ENCODE assay signal across 8 cellular contexts in the genomic region with DNA sequence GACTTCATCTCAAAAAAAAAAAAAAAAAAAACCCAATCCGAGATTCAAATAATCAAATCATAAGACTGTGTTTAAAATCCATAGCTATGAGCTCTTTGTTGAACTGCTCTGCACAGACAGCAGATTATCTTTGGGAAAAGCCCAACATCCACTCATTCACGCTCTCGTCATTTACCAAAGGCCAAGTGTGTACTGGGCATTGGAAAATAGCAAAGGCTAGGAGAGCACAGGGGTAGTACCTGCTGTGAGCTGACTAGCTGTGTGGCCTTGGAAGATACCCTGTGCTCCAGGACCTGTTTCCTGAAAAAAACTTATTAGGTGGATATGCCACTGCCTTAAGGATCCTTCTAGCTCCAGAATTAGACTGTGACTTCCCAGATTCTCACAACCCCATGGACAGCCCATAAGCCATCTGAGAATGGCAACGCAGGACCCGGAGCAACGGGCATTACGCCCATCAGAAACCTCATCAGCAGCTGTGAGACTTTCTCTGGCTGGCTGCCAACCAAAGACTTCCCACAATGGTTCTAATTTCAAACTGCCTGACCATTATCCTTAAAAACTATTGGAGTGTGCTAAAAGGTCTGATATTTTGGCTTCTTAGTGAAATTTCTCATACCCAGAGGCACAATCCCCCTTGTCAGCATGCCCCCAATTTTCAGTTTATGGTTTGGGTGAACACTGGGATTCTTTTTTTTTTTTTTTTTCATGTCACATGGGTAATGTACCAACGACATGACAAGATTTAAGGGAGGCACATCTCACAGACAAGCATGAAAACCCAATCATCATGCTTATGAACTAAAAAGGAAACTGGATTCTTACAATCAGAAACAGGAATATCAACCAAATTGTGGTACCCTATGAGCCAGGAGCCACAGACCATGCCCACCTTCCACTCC. TPM values are rescaled to one million over a fixed set of nuclear protein-coding genes. Genes with fewer than 3 reads are reported as not detected.
DNase-seq lines count a peak whose midpoint lies in the region; ATAC-seq and TF ChIP-seq lines count a peak whose summit lies in the region.

No MANE protein-coding gene starts in this region.

- DNase-seq in DMS 273 (lab: John Stamatoyannopoulos, UW; ENCODE audit: unreplicated experiment) = peak; percentile 89
- peak; percentile 65 for DNase-seq in NCI-H2107 treated with DMSO at 0.1 percent for 48 hours (lab: John Stamatoyannopoulos, UW; ENCODE audit: unreplicated experiment)
- DNase-seq in choroid plexus epithelial cell (ENCODE audit: low read depth) = peak; percentile 68
- peak; percentile 68 for DNase-seq in mucosa of gallbladder (ENCODE audit: low spot score)
- DNase-seq in omental fat pad (ENCODE audit: low spot score) = no peak
- DNase-seq in KG1 (lab: John Stamatoyannopoulos, UW) = no peak

- no peak overlapping the region for H3K4me3 ChIP-seq in choroid plexus epithelial cell (ENCODE audit: low read depth, low read length)

- ATAC-seq in omental fat pad (ENCODE audit: low FRiP score) (no peak), HG03520 (IDR thresholded peaks at IDR 0.05; ENCODE audit: unreplicated experiment) (no peak), GM21529 (IDR thresholded peaks at IDR 0.05; ENCODE audit: unreplicated experiment) (no peak)

- TF ChIP-seq CTCF in choroid plexus epithelial cell (conservative IDR thresholded peaks at IDR 0.05; ENCODE audit: low read depth, low read length) (no peak), omental fat pad (IDR thresholded peaks at IDR 0.05) (no peak)

RNA-seq across cellular contexts. Expression of gene SERINC5, which starts 16.8 kb away (rescaled TPM):
- total RNA-seq in mucosa of gallbladder (87.2 TPM), omental fat pad (10 to 100 TPM; 19.5 to 32.8 (median 25.6) TPM)

Comparison
In these comparisons a context has a peak if more than half of its experiments do, and no peak if none do; other contexts are left out.
1. DNase-seq: peak in DMS 273 (single experiment), NCI-H2107 treated with DMSO at 0.1 percent for 48 hours (single experiment), choroid plexus epithelial cell (single experiment) and mucosa of gallbladder (single experiment); none in omental fat pad (single experiment) and KG1 (single experiment).